In the genomic region with DNA sequence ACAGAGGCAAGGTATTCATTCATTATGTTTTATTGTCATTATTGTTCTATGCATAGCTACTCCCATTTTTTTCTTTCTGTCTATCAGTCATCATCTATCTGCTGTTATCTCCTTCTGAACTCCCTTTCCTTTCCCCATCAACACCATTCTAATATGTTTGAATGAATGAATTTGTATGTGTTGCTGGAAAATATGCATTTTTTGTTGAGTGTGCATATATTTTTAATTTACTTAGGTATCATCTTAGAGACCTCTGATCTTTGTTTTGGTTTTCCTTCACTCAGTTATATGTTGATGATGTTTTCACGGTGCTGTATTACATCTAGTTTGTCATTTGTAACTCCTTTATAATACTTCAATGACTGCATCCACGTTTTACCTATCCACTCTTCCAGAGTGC, we compare ENCODE assay signal across 30 cellular contexts. TPM values are rescaled to one million over a fixed set of nuclear protein-coding genes. Genes with fewer than 3 reads are reported as not detected.
DNase-seq lines count a peak whose midpoint lies in the region; ATAC-seq, FAIRE-seq and TF ChIP-seq lines count a peak whose summit lies in the region.
"Had no signal": no experiment of that assay in that cellular context is flagged by ENCODE, and none has a peak within 500 bp of the region (broad histone marks: within the 10 kb centered on the region; RNA-seq: fewer than 3 reads in every experiment).

No MANE protein-coding gene starts in this region.

- no peak overlapping the region for H3K27ac ChIP-seq in HepG2 (ENCODE audit: extremely low read length, insufficient read depth, low read length)
- no peak overlapping the region for H3K27ac ChIP-seq in right lobe of liver
- H3K27ac ChIP-seq in K562 (ENCODE audit: extremely low read depth, low read depth, low read length) = no peak overlapping the region
- H3K27ac ChIP-seq in foreskin keratinocyte = no peak overlapping the region
- H3K27ac ChIP-seq: 22Rv1, BLaER1 had no signal

- WGBS in HepG2 (ENCODE audit: low lambda C conversion rate) = 0% methylated on average over 2 of the region's 2 CpGs
- WGBS in right lobe of liver (ENCODE audit: insufficient coverage, low coverage, low lambda C conversion rate, missing lambda C conversion rate) = 73% methylated on average over 2 of the region's 2 CpGs
- WGBS in K562 (ENCODE audit: insufficient coverage, low coverage, missing lambda C conversion rate) = 0% methylated on average over 2 of the region's 2 CpGs

- H4K20me1 ChIP-seq in HepG2 (ENCODE audit: insufficient read depth, low read length) = no peaks in the 10 kb centered on the region
- H4K20me1 ChIP-seq in K562 (replicated peaks; ENCODE audit: control insufficient read depth, insufficient read depth, low read length) = no peaks in the 10 kb centered on the region
- H4K20me1 ChIP-seq: BLaER1 had no signal

- ATAC-seq in HepG2 = no peak
- ATAC-seq in right lobe of liver = no peak
- ATAC-seq in K562 = no peak
- no peak for ATAC-seq in GM18909 (IDR thresholded peaks at IDR 0.05; ENCODE audit: poor library complexity, unreplicated experiment)
- no peak for ATAC-seq in foreskin keratinocyte
- ATAC-seq: GM12878 had no signal

- H3K9ac ChIP-seq in HepG2 (ENCODE audit: insufficient read depth, low read depth, low read length) = no peak overlapping the region
- no peak overlapping the region for H3K9ac ChIP-seq in K562 (ENCODE audit: insufficient read depth in 1 of 2, low read depth in 2 of 2, low read length in 2 of 2)
- H3K9ac ChIP-seq: BLaER1 had no signal

- TF ChIP-seq CTCF in HepG2 (CRISPR knock-in tag; IDR thresholded peaks at IDR 0.05) (no peak), right lobe of liver (IDR thresholded peaks at IDR 0.05) (no peak), K562 (IDR thresholded peaks at IDR 0.05 in 2 of 3, conservative IDR thresholded peaks at IDR 0.05 in 1 of 3; ENCODE audit: insufficient read depth in 2 of 3, low read depth in 1 of 3, low read length in 3 of 3) (no peak), foreskin keratinocyte (conservative IDR thresholded peaks at IDR 0.05) (no peak)

- H3K4me3 ChIP-seq in HepG2 (replicated peaks in 1 of 3; ENCODE audit: insufficient read depth in 1 of 3, low read depth in 2 of 3, low read length in 3 of 3) (no peak overlapping the region), right lobe of liver (no peak overlapping the region), K562 (no peak overlapping the region)
- H3K4me3 ChIP-seq: BLaER1, GM12878 had no signal

- H3K9me1 ChIP-seq in K562 (ENCODE audit: control insufficient read depth, insufficient read depth, low read length) = no peaks in the 10 kb centered on the region

- BruUV-seq in HepG2 (replicated peaks; lab: Mats Ljungman, UMichigan) (no TSS peak), K562 (replicated peaks; lab: Mats Ljungman, UMichigan) (no TSS peak)

- TF ChIP-seq RAD21 in HepG2 (CRISPR knock-in tag; IDR thresholded peaks at IDR 0.05) (no peak), K562 (CRISPR knock-in tag; conservative IDR thresholded peaks at IDR 0.05 in 1 of 2, IDR thresholded peaks at IDR 0.05 in 1 of 2) (no peak)

- H3K79me2 ChIP-seq in HepG2 (ENCODE audit: insufficient read depth, low read length) (no peaks in the 10 kb centered on the region), K562 (ENCODE audit: control insufficient read depth, insufficient read depth, low read length) (no peaks in the 10 kb centered on the region)

- H3K9me3 ChIP-seq in HepG2 (ENCODE audit: low read length) (peaks cover 81% of the 10 kb centered on the region), right lobe of liver (no peaks in the 10 kb centered on the region), K562 (replicated peaks; ENCODE audit: control insufficient read depth, insufficient read depth, low read depth, low read length) (no peaks in the 10 kb centered on the region)
- H3K9me3 ChIP-seq: BE2C had no signal

- TF ChIP-seq EP300 in HepG2 (IDR thresholded peaks at IDR 0.05; ENCODE audit: low read depth in 2 of 2, low read length in 2 of 2) (no peak), HepG2 (CRISPR knock-in tag; IDR thresholded peaks at IDR 0.05; ENCODE audit: borderline replicate concordance) (no peak), K562 (IDR thresholded peaks at IDR 0.05; ENCODE audit: low read length) (no peak)

- DNase-seq in HepG2 (ENCODE audit: low spot score) = no peak
- DNase-seq in right lobe of liver = no peak
- DNase-seq in K562 (ENCODE audit: extremely low read depth in 1 of 4, low spot score in 3 of 4) = no peak
- no peak for DNase-seq in foreskin keratinocyte
- DNase-seq: ACHN; BE2C; C1 segment of cervical spinal cord; CD4-positive, alpha-beta memory T cell; CD4-positive, CD25-positive, alpha-beta regulatory T cell; CD8-positive, alpha-beta memory T cell; COR-L47; DMS 273 treated with DMSO at 0.1 percent for 48 hours; DMS153; DMS53; DMS79; DND-41; EL; GDM1 had no signal

- no peak overlapping the region for H3K4me2 ChIP-seq in HepG2 (ENCODE audit: low read depth, low read length)
- H3K4me2 ChIP-seq in K562 (ENCODE audit: insufficient read depth, low read length) = no peak overlapping the region
- H3K4me2 ChIP-seq: BLaER1 had no signal

- no peaks in the 10 kb centered on the region for H3K36me3 ChIP-seq in HepG2 (replicated peaks in 1 of 2; ENCODE audit: control insufficient read depth in 1 of 2, insufficient read depth in 2 of 2, low read length in 2 of 2)
- no peaks in the 10 kb centered on the region for H3K36me3 ChIP-seq in right lobe of liver
- no peaks in the 10 kb centered on the region for H3K36me3 ChIP-seq in K562 (ENCODE audit: control insufficient read depth, insufficient read depth, low read length)
- H3K36me3 ChIP-seq: BE2C had no signal

- no peaks in the 10 kb centered on the region for H3K27me3 ChIP-seq in HepG2 (ENCODE audit: control insufficient read depth in 1 of 2, insufficient read depth in 2 of 2, low read length in 2 of 2)
- H3K27me3 ChIP-seq in right lobe of liver = no peaks in the 10 kb centered on the region
- no peaks in the 10 kb centered on the region for H3K27me3 ChIP-seq in K562 (ENCODE audit: control insufficient read depth in 2 of 2, insufficient read depth in 2 of 2, low read length in 2 of 2)
- no peaks in the 10 kb centered on the region for H3K27me3 ChIP-seq in foreskin keratinocyte
- H3K27me3 ChIP-seq: BE2C, BLaER1 had no signal

- H2AFZ ChIP-seq in HepG2 (ENCODE audit: low read length) (no peak overlapping the region), K562 (ENCODE audit: low read depth, low read length) (no peak overlapping the region)

- H3K4me1 ChIP-seq in HepG2 (ENCODE audit: insufficient read depth, low read length) = no peaks in the 10 kb centered on the region
- H3K4me1 ChIP-seq in right lobe of liver = no peaks in the 10 kb centered on the region
- H3K4me1 ChIP-seq in K562 (replicated peaks in 1 of 2; ENCODE audit: control insufficient read depth in 2 of 2, insufficient read depth in 2 of 2, low read length in 2 of 2) = no peaks in the 10 kb centered on the region
- H3K4me1 ChIP-seq in foreskin keratinocyte = no peaks in the 10 kb centered on the region
- H3K4me1 ChIP-seq: BE2C had no signal

- no peak for FAIRE-seq in HepG2 (lab: Jason Lieb, UNC)
- no peak for FAIRE-seq in K562 (lab: Jason Lieb, UNC)
- FAIRE-seq: GM12892, GM18507, GM19239 had no signal

- intact Hi-C loops in HepG2 (cut with micrococcal nuclease; ENCODE audit: unreplicated experiment) (no loop called here), right lobe of liver (cut with DNase I) (no loop called here), K562 (cut with micrococcal nuclease) (no loop called here)

- POLR2A ChIA-PET in HepG2 (lab: Yijun Ruan, JAX) (no interaction called here), K562 (lab: Yijun Ruan, JAX) (no interaction called here)

- CTCF ChIA-PET in HepG2 (lab: Yijun Ruan, JAX; ENCODE audit: low intra/inter-chr PET ratio, low total read pairs) (no interaction called here), K562 (lab: Yijun Ruan, JAX; ENCODE audit: low intra/inter-chr PET ratio) (no interaction called here)

- no peak for TF ChIP-seq POLR2A in HepG2 (IDR thresholded peaks at IDR 0.05; ENCODE audit: insufficient read depth in 1 of 2, low read depth in 2 of 2, low read length in 2 of 2)
- TF ChIP-seq POLR2A in right lobe of liver (IDR thresholded peaks at IDR 0.05) = no peak
- TF ChIP-seq POLR2A in K562 (conservative IDR thresholded peaks at IDR 0.05) = no peak

- in situ Hi-C loops in HepG2 (cut with HindIII; ENCODE audit: extremely low pct_ligation_motif_present, low pct_unique_long_range_greater_than_20kb) = no loop called here
- in situ Hi-C loops in K562 (cut with MboI) = no loop called here

RNA-seq across cellular contexts. Expression of gene PRL, which starts 12.1 kb away (rescaled TPM):
- total RNA-seq in HepG2 (2016; rRNA removed; fragmentation: Illumina TruSeq; extraction: Trizol) (not detected in 2 replicates), right lobe of liver (not detected), K562 (2014; rRNA removed) (not detected in 2 replicates), K562 (2014; rRNA removed; fragmentation: Illumina TruSeq; extraction: Trizol) (not detected in 2 replicates), K562 (2015; rRNA removed; fragmentation: Illumina TruSeq; extraction: Trizol) (not detected in 2 replicates), K562 (2021) (not detected in 2 replicates), foreskin keratinocyte (not detected in 2 replicates)
- total RNA-seq in HepG2 (2016; cell fraction: cytosol; rRNA removed; fragmentation: Illumina TruSeq; extraction: Trizol; ENCODE audit: low read depth) = not detected in 2 replicates
- not detected in 2 replicates for total RNA-seq in HepG2 (2016; cell fraction: insoluble cytoplasmic fraction; rRNA removed; fragmentation: Illumina TruSeq; extraction: Trizol)
- total RNA-seq in HepG2 (2016; cell fraction: membrane; rRNA removed; fragmentation: Illumina TruSeq; extraction: Trizol) = not detected in 2 replicates
- total RNA-seq in HepG2 (2016; cell fraction: nucleus; rRNA removed; fragmentation: Illumina TruSeq; extraction: Trizol) = not detected in 2 replicates
- polyA plus RNA-seq in HepG2 (2011; rRNA removed) (not detected in 2 replicates), K562 (2011; rRNA removed) (not detected in 2 replicates), K562 (2014; fragmentation: Illumina TruSeq; extraction: Trizol) (not detected in 2 replicates), K562 (2014; fragmentation: Nextera tagmentation; extraction: Ambion mirVana) (not detected), K562 (2014; rRNA removed) (not detected in 2 replicates), foreskin keratinocyte (not detected in 2 replicates)
- not detected in 2 replicates for polyA plus RNA-seq in HepG2 (2011; cell fraction: cytosol; rRNA removed)
- polyA plus RNA-seq in HepG2 (2011; cell fraction: nucleus; rRNA removed) = not detected in 2 replicates
- polyA plus RNA-seq in HepG2 (2012) = not detected in 2 replicates
- polyA plus RNA-seq in HepG2 (2016; cell fraction: cytosol; fragmentation: Illumina TruSeq; extraction: Trizol; ENCODE audit: low read depth) = not detected in 2 replicates
- not detected in 2 replicates for polyA plus RNA-seq in HepG2 (2016; cell fraction: insoluble cytoplasmic fraction; fragmentation: Illumina TruSeq; extraction: Trizol; ENCODE audit: low read depth)
- polyA plus RNA-seq in HepG2 (2016; cell fraction: membrane; fragmentation: Illumina TruSeq; extraction: Trizol; ENCODE audit: low read depth) = not detected in 2 replicates
- not detected in 2 replicates for polyA plus RNA-seq in HepG2 (2016; cell fraction: nucleus; fragmentation: Illumina TruSeq; extraction: Trizol; ENCODE audit: insufficient read depth, low read depth)
- not detected in 2 replicates for polyA minus RNA-seq in HepG2 (2011; rRNA and poly(A)+ RNA removed; ENCODE audit: low replicate concordance)
- not detected in 2 replicates for polyA minus RNA-seq in HepG2 (2011; cell fraction: cytosol; rRNA and poly(A)+ RNA removed)
- not detected in 2 replicates for polyA minus RNA-seq in HepG2 (2011; cell fraction: nucleus; rRNA and poly(A)+ RNA removed)
- total RNA-seq in K562 (2011; cell fraction: chromatin; rRNA removed; ENCODE audit: low replicate concordance) = not detected in 2 replicates
- total RNA-seq in K562 (2011; cell fraction: nucleolus; rRNA removed) = not detected in 2 replicates
- not detected in 2 replicates for total RNA-seq in K562 (2011; cell fraction: nucleoplasm; rRNA removed)
- polyA plus RNA-seq in K562 (2011; cell fraction: cytosol; rRNA removed) = not detected in 2 replicates
- not detected in 2 replicates for polyA plus RNA-seq in K562 (2011; cell fraction: nucleus; rRNA removed)
- polyA plus RNA-seq in K562 (2012) = not detected in 2 replicates
- polyA minus RNA-seq in K562 (2011; rRNA and poly(A)+ RNA removed) = not detected in 2 replicates
- not detected in 2 replicates for polyA minus RNA-seq in K562 (2011; cell fraction: cytosol; rRNA and poly(A)+ RNA removed)
- not detected in 2 replicates for polyA minus RNA-seq in K562 (2011; cell fraction: nucleus; rRNA and poly(A)+ RNA removed)
- total RNA-seq: A172; A673; CD4-positive, alpha-beta memory T cell; CD4-positive, CD25-positive, alpha-beta regulatory T cell; CD8-positive, alpha-beta memory T cell; Daoy; G401 had no signal
- polyA plus RNA-seq: AG04450; CD4-positive, alpha-beta memory T cell had no signal

Comparison
In these comparisons a context has a peak if more than half of its experiments do, and no peak if none do; other contexts are left out.
1. Of the 241 proteins assayed by ChIP-seq in both HepG2 and K562: peak only in HepG2: MAFF and MAFK; only in K562: MAFG; in both: none; in neither: 238.